In the genomic region with DNA sequence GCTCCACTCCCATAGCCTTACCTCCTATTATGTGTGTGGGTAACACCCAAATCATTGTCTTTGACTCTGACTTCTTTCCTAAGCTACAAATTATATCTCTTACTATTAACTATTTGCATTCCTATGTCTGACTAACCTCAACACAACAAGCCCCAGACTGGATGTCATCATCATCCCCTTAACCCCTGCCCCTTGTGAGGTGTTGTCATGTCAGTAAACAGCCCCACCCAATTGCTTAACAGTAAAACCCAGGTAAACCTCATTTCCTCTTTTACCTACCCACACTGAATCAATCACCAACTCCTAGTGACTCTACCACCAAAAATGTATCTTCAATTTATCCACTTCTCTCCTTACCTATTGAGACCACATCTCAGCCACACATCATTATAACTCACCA, we compare ENCODE assay signal across 13 cellular contexts. TPM values are rescaled to one million over a fixed set of nuclear protein-coding genes. Genes with fewer than 3 reads are reported as not detected.
DNase-seq lines count a peak whose midpoint lies in the region; TF ChIP-seq lines count a peak whose summit lies in the region.
"Had no signal": no experiment of that assay in that cellular context is flagged by ENCODE, and none has a peak within 500 bp of the region (broad histone marks: within the 10 kb centered on the region; RNA-seq: fewer than 3 reads in every experiment).

No MANE protein-coding gene starts in this region.

- H3K4me3 ChIP-seq in osteoblast (ENCODE audit: insufficient read depth, low read length) (no peak overlapping the region), MG63 (no peak overlapping the region)

- POLR2A ChIA-PET in activated CD4-positive, alpha-beta T cell treated with anti-CD3 and anti-CD28 coated beads, Interleukin-2, amount 10 ng/mL, durations not matched to agents 7 days and 5 days (lab: Charles Lee), result interaction anchor here (0.6 kb wide), 1 partner anchor 20 kb away, joined by 4 read pairs; no protein-coding TSS in a partner anchor

- H3K4me3 Mint-ChIP-seq in activated CD4-positive, alpha-beta T cell treated with anti-CD3 and anti-CD28 coated beads, Interleukin-2, amount 10 ng/mL, durations not matched to agents 7 days and 5 days, result no peak overlapping the region

- H3K4me1 Mint-ChIP-seq in activated CD4-positive, alpha-beta T cell treated with anti-CD3 and anti-CD28 coated beads, Interleukin-2, amount 10 ng/mL, durations not matched to agents 7 days and 5 days, result peaks cover 49% of the 10 kb centered on the region

- H3K27me3 ChIP-seq in osteoblast (ENCODE audit: insufficient read depth, low read length) (no peaks in the 10 kb centered on the region), MG63 (no peaks in the 10 kb centered on the region)
- H3K27me3 ChIP-seq: brain microvascular endothelial cell had no signal

- H3K9me3 ChIP-seq in osteoblast (ENCODE audit: low read depth, low read length), result no peaks in the 10 kb centered on the region
- H3K9me3 ChIP-seq in MG63, result no peaks in the 10 kb centered on the region

- CTCF ChIA-PET in activated CD4-positive, alpha-beta T cell treated with anti-CD3 and anti-CD28 coated beads, Interleukin-2, amount 10 ng/mL, durations not matched to agents 7 days and 5 days (lab: Charles Lee), result interaction anchor here (1.0 kb wide), 1 partner anchor 22 kb away, joined by 3 read pairs; no protein-coding TSS in a partner anchor

- H3K4me2 ChIP-seq in osteoblast (ENCODE audit: insufficient read depth, low read length), result no peak overlapping the region

- no peak overlapping the region for H2AFZ ChIP-seq in osteoblast (ENCODE audit: low read length)

- peaks cover 15% of the 10 kb centered on the region for H3K36me3 Mint-ChIP-seq in activated CD4-positive, alpha-beta T cell treated with anti-CD3 and anti-CD28 coated beads, Interleukin-2, amount 10 ng/mL, durations not matched to agents 7 days and 5 days (ENCODE audit: low read depth)

- peaks cover 20% of the 10 kb centered on the region for H3K4me1 ChIP-seq in osteoblast (ENCODE audit: insufficient read depth, low read length)

- no peaks in the 10 kb centered on the region for H3K27me3 Mint-ChIP-seq in activated CD4-positive, alpha-beta T cell treated with anti-CD3 and anti-CD28 coated beads, Interleukin-2, amount 10 ng/mL, durations not matched to agents 7 days and 5 days

- H3K36me3 ChIP-seq in osteoblast (ENCODE audit: insufficient read depth, low read length), result peaks cover 15% of the 10 kb centered on the region
- peaks cover 27% of the 10 kb centered on the region for H3K36me3 ChIP-seq in MG63
- H3K36me3 ChIP-seq: brain microvascular endothelial cell had no signal

- no peak for TF ChIP-seq CTCF in osteoblast (IDR thresholded peaks at IDR 0.05; ENCODE audit: extremely low read depth, low read depth, low read length)

- DNase-seq in activated CD4-positive, alpha-beta T cell treated with anti-CD3 and anti-CD28 coated beads, Interleukin-2, amount 10 ng/mL, durations not matched to agents 7 days and 5 days, result no peak
- no peak for DNase-seq in activated CD4-positive, alpha-beta T cell treated with anti-CD3 and anti-CD28 coated beads, Interleukin-2, amount 50 U/mL, for 1 hour
- DNase-seq in OCI-M1 (lab: John Stamatoyannopoulos, UW) (peak; percentile 7), epithelial cell of prostate (ENCODE audit: low read depth, low spot score) (peak; percentile 97), osteoblast (ENCODE audit: insufficient read length, low spot score, missing footprints) (no peak), MG63 (no peak), hypothalamus (lab: John Stamatoyannopoulos, UW) (no peak), RPMI8226 (no peak)
- DNase-seq: brain microvascular endothelial cell, DMS79 treated with DMSO at 0.1 percent for 48 hours, left ventricle myocardium superior, NCI-H1417 treated with DMSO at 0.1 percent for 48 hours, NCI-H774 had no signal

- H3K27ac ChIP-seq in epithelial cell of prostate, result peak overlapping the region; percentile 97
- peak overlapping the region; percentile 2 for H3K27ac ChIP-seq in osteoblast (ENCODE audit: low read depth, low read length)
- H3K27ac ChIP-seq: brain microvascular endothelial cell had no signal

- no peaks in the 10 kb centered on the region for H3K9me3 Mint-ChIP-seq in activated CD4-positive, alpha-beta T cell treated with anti-CD3 and anti-CD28 coated beads, Interleukin-2, amount 10 ng/mL, durations not matched to agents 7 days and 5 days

- peaks cover 91% of the 10 kb centered on the region for H3K79me2 ChIP-seq in osteoblast (ENCODE audit: insufficient read depth, low read length)

- H3K27ac Mint-ChIP-seq in activated CD4-positive, alpha-beta T cell treated with anti-CD3 and anti-CD28 coated beads, Interleukin-2, amount 10 ng/mL, durations not matched to agents 7 days and 5 days, result peak overlapping the region; percentile 73

- H4K20me1 ChIP-seq in osteoblast (ENCODE audit: insufficient read depth, low read length), result peaks cover 11% of the 10 kb centered on the region

RNA-seq across cellular contexts. Expression of a gene that starts 2.4 kb away (rescaled TPM):
- total RNA-seq in activated CD4-positive, alpha-beta T cell treated with anti-CD3 and anti-CD28 coated beads, Interleukin-2, amount 10 ng/mL, durations not matched to agents 7 days and 5 days, result 10 to 100 TPM; 21.8 to 25.8 TPM
- 9.4 and 10.3 TPM in 2 replicates for total RNA-seq in osteoblast
- total RNA-seq in MG63 (2014; rRNA removed; shearing (Covaris generic); ENCODE audit: low replicate concordance), result 5.1 and 10.4 TPM in 2 replicates

RNA-seq across cellular contexts. Expression of a gene that starts 2.6 kb away (rescaled TPM):
- 10 to 100 TPM; 21.3 to 22.8 TPM for total RNA-seq in activated CD4-positive, alpha-beta T cell treated with anti-CD3 and anti-CD28 coated beads, Interleukin-2, amount 10 ng/mL, durations not matched to agents 7 days and 5 days
- total RNA-seq in osteoblast, result 12.4 and 13.4 TPM in 2 replicates
- 12.3 and 60.7 TPM in 2 replicates for total RNA-seq in MG63 (2014; rRNA removed; shearing (Covaris generic); ENCODE audit: low replicate concordance)

Comparison
In these comparisons a context has a peak if more than half of its experiments do, and no peak if none do; other contexts are left out.
1. DNase-seq: peak in OCI-M1 (single experiment) and epithelial cell of prostate (single experiment); none in activated CD4-positive, alpha-beta T cell treated with anti-CD3 and anti-CD28 coated beads, Interleukin-2, amount 10 ng/mL, durations not matched to agents 7 days and 5 days (single experiment), activated CD4-positive, alpha-beta T cell treated with anti-CD3 and anti-CD28 coated beads, Interleukin-2, amount 50 U/mL, for 1 hour (single experiment), osteoblast (single experiment), MG63 (single experiment), hypothalamus (0 of 51) and RPMI8226 (single experiment).